ENCODE assay signal across 8 cellular contexts in genomic region chr4:51831133-51831532, GRCh38. TPM values are rescaled to one million over a fixed set of nuclear protein-coding genes. Genes with fewer than 3 reads are reported as not detected.
DNase-seq lines count a peak whose midpoint lies in the region; ATAC-seq lines count a peak whose summit lies in the region.

No MANE protein-coding gene starts in this region.

- no peaks in the 10 kb centered on the region for H3K27me3 ChIP-seq in mesendoderm (ENCODE audit: insufficient read depth, low read length, poor library complexity)

- H3K79me1 ChIP-seq in mesendoderm (ENCODE audit: low read length), result no peaks in the 10 kb centered on the region

- H3K18ac ChIP-seq in mesendoderm (ENCODE audit: low read length), result no peak overlapping the region

- no peak overlapping the region for H3K4me2 ChIP-seq in mesendoderm (ENCODE audit: low read length)

- no peak overlapping the region for H2BK5ac ChIP-seq in mesendoderm (ENCODE audit: low read length)

- no peak overlapping the region for H3K4ac ChIP-seq in mesendoderm (ENCODE audit: low read depth, low read length)

- no peak overlapping the region for H3K23ac ChIP-seq in mesendoderm (ENCODE audit: low read length)

- peak; percentile 69 for ATAC-seq in GM21717 (IDR thresholded peaks at IDR 0.05; ENCODE audit: unreplicated experiment)

- no peak overlapping the region for H2AK5ac ChIP-seq in mesendoderm (ENCODE audit: low read length)

- no peak overlapping the region for H2BK120ac ChIP-seq in mesendoderm (ENCODE audit: low read depth, low read length)

- H2BK15ac ChIP-seq in mesendoderm (replicated peaks; ENCODE audit: low read depth), result no peak overlapping the region

- no CpG with 5 or more reads among the region's 3 CpGs for WGBS in mesendoderm (ENCODE audit: extremely low coverage, insufficient coverage, low lambda C conversion rate)

- H3K27ac ChIP-seq in mesendoderm (ENCODE audit: low read depth, low read length), result no peak overlapping the region

- H3K9ac ChIP-seq in mesendoderm (ENCODE audit: low read length), result no peak overlapping the region

- H4K5ac ChIP-seq in mesendoderm (ENCODE audit: low read length), result no peak overlapping the region

- no peaks in the 10 kb centered on the region for H3K79me2 ChIP-seq in mesendoderm (ENCODE audit: control insufficient read depth, insufficient read depth, low read length)

- H3K4me3 ChIP-seq in mesendoderm (ENCODE audit: low read length), result no peak overlapping the region

- H4K8ac ChIP-seq in mesendoderm (ENCODE audit: low read depth, low read length), result no peak overlapping the region

- H3K56ac ChIP-seq in mesendoderm (ENCODE audit: low read length), result no peak overlapping the region

- DNase-seq in ELF-1 (ENCODE audit: low read depth, low spot score) (peak; percentile 68), NCI-H1105 (lab: John Stamatoyannopoulos, UW) (peak; percentile 27), ecto neural progenitor cell (ENCODE audit: low spot score) (peak; percentile 66), mesendoderm (peak; percentile 77), mesenteric fat pad (ENCODE audit: low spot score) (no peak)
- peak; percentile 65 for DNase-seq in activated CD4-positive, alpha-beta T cell treated with anti-CD3 and anti-CD28 coated beads, Interleukin-2, amount 50 U/mL, for 1 hour
- peak; percentile 14 to 17 for DNase-seq in stimulated activated CD8-positive, alpha-beta memory T cell treated with anti-CD3 and anti-CD28 coated beads, Interleukin-7, amount 100 ng/mL, for 48 hours (ENCODE audit: extremely low read depth in 1 of 2, low read depth in 1 of 2)

- no peaks in the 10 kb centered on the region for H3K36me3 ChIP-seq in mesendoderm (ENCODE audit: control insufficient read depth, insufficient read depth, low read length)

- no peaks in the 10 kb centered on the region for H3K4me1 ChIP-seq in mesendoderm (ENCODE audit: control insufficient read depth, low read depth, low read length)

RNA-seq across cellular contexts. Expression of gene DCUN1D4, which starts 11.8 kb away (rescaled TPM):
- polyA plus RNA-seq in mesendoderm (2013, experiment 1 of 2), result 16.8 TPM
- polyA plus RNA-seq in mesendoderm (2013, experiment 2 of 2), result 16.5 TPM
- total RNA-seq in mesenteric fat pad, result 59.1 TPM
